In the genomic region with DNA sequence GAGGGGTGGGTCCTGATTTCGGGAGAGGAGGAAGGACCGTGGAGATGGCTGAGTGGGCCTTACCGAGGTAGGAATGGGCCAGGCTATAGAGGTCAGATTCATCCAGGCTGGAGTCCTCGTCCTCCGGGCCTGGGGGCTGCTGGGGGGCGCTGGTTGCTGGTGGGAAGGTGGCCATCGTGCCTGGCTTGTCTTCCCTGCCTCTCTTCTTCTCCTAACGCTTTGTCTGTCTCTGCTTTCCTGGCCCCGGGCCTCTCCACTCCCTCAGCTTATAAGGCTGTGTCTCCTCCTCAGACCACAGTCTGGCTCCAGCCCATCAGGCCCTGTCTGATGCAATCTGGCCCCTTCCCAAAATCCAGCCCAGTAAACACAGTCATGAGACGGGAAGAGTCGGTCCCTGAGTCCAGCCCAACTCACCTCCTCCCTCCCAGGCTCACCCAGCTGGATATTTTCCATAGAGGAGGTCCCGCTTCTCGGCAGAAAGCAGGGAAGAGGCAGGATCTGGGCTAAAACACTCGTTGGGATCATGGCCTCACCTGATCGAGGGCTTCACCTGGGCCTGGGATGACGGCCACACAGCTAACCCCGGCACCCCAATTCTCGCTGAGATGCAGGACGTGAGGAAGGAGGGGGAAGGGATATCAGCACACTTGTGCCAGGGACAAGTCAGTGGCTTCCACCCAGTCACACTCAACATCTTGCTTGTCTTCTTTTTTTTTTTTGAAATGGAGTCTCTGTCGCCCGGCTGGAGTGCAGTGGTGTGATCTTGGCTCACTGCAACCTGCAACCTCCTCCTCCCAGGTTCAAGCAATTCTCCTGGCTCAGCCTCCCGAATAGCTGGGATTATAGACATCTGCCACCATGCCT, we compare ENCODE assay signal across 8 cellular contexts. TPM values are rescaled to one million over a fixed set of nuclear protein-coding genes. Genes with fewer than 3 reads are reported as not detected.
DNase-seq lines count a peak whose midpoint lies in the region; ATAC-seq lines count a peak whose summit lies in the region.

NUPR1 (minus strand) TSS at position 242 of the 864 bp plus-strand sequence; CDS start at position 175, 67 bp downstream.

- H3K4me1 ChIP-seq in CD4-positive, alpha-beta memory T cell (ENCODE audit: insufficient read depth, low read length) = peaks cover 18% of the 10 kb centered on the region

- peaks cover 0 to 2% of the 10 kb centered on the region in 2 donors for H3K27me3 Mint-ChIP-seq in CD4-positive, alpha-beta memory T cell

- no peaks in the 10 kb centered on the region for H3K9me3 ChIP-seq in CD4-positive, alpha-beta memory T cell (ENCODE audit: control insufficient read depth in 1 of 2, low read length in 2 of 2)

- CTCF ChIA-PET in CD4-positive, alpha-beta memory T cell (lab: Charles Lee; ENCODE audit: partially characterized antibody) = no interaction called here

- DNase-seq in CD4-positive, alpha-beta memory T cell = no peak
- DNase-seq in RPMI7951 (ENCODE audit: low read depth) (peak; percentile 95), fibroblast of peridontal ligament (ENCODE audit: extremely low read depth) (peak; percentile 99), non-pigmented ciliary epithelial cell (ENCODE audit: low read depth) (peak; percentile 58), AML-193 (lab: John Stamatoyannopoulos, UW) (no peak)
- DNase-seq in activated effector memory CD4-positive, alpha-beta T cell treated with Interleukin-2 at 50 U/mL for 16 hours = no peak

- POLR2A ChIA-PET in CD4-positive, alpha-beta memory T cell (lab: Charles Lee; ENCODE audit: partially characterized antibody) = interaction anchor here (1.2 to 2.1 kb wide), 2 partner anchors 15 to 45 kb away, joined by 5 read pairs; partner anchors contain the start of genes APOBR and SGF29

- H3K9me3 Mint-ChIP-seq in CD4-positive, alpha-beta memory T cell = peaks cover 0 to 6% (median 0%) of the 10 kb centered on the region in 8 donors

- H3K36me3 ChIP-seq in CD4-positive, alpha-beta memory T cell (ENCODE audit: insufficient read depth, low read length) = no peaks in the 10 kb centered on the region

- no peak within 1 kb of the TSS for H3K4me3 ChIP-seq in CD4-positive, alpha-beta memory T cell (ENCODE audit: low read length in 2 of 2)

- H3K36me3 Mint-ChIP-seq in CD4-positive, alpha-beta memory T cell = peaks cover 4 to 6% of the 10 kb centered on the region in 2 donors

- peak within 1 kb of the TSS; percentile 44 to 88 (median 80) for H3K27ac Mint-ChIP-seq in CD4-positive, alpha-beta memory T cell

- no peak within 1 kb of the TSS for H3K27ac ChIP-seq in CD4-positive, alpha-beta memory T cell (ENCODE audit: low read depth, low read length)

- no peak for ATAC-seq in GM19467 (IDR thresholded peaks at IDR 0.05; ENCODE audit: unreplicated experiment)
- no peak for ATAC-seq in GM19035 (IDR thresholded peaks at IDR 0.05; ENCODE audit: unreplicated experiment)

- intact Hi-C loops in CD4-positive, alpha-beta memory T cell (cut with micrococcal nuclease) = no loop called here

- peaks cover 23 to 46% (median 40%) of the 10 kb centered on the region in 4 donors for H3K4me1 Mint-ChIP-seq in CD4-positive, alpha-beta memory T cell

- H3K27me3 ChIP-seq in CD4-positive, alpha-beta memory T cell (ENCODE audit: insufficient read depth, low read length) = no peaks in the 10 kb centered on the region

- H3K4me3 Mint-ChIP-seq in CD4-positive, alpha-beta memory T cell = no peak within 1 kb of the TSS

RNA-seq across cellular contexts. Expression of gene NUPR1, which starts in this region (rescaled TPM):
- total RNA-seq in CD4-positive, alpha-beta memory T cell = not detected
- not detected for polyA plus RNA-seq in CD4-positive, alpha-beta memory T cell
- 5.8 and 10.9 TPM in 2 replicates for total RNA-seq in RPMI7951 (2014; rRNA removed; shearing (Covaris generic))

Comparison
In these comparisons a context has a peak if more than half of its experiments do, and no peak if none do; other contexts are left out.
1. DNase-seq: peak in RPMI7951 (single experiment), fibroblast of peridontal ligament (single experiment) and non-pigmented ciliary epithelial cell (single experiment); none in CD4-positive, alpha-beta memory T cell (0 of 5), activated effector memory CD4-positive, alpha-beta T cell treated with Interleukin-2 at 50 U/mL for 16 hours (single experiment) and AML-193 (0 of 2).